In genomic region chr11:4797212-4797611, GRCh38 we compare ENCODE assay signal across 9 cellular contexts. TPM values are rescaled to one million over a fixed set of nuclear protein-coding genes. Genes with fewer than 3 reads are reported as not detected.
"Had no signal": no experiment of that assay in that cellular context is flagged by ENCODE, and none has a peak within 500 bp of the region (broad histone marks: within the 10 kb centered on the region; RNA-seq: fewer than 3 reads in every experiment).

No MANE protein-coding gene starts in this region.

- ATAC-seq: HepG2 had no signal

- DNase-seq: GM23248, GOT3, H9, HCEC 1CT had no signal

- H3K27ac ChIP-seq: GM23248, HL-60 had no signal

- H3K9ac ChIP-seq: GM23248 had no signal

- FAIRE-seq: H54, HepG2 had no signal

- H2AFZ ChIP-seq: GM23248 had no signal

- H3K4me3 ChIP-seq: GM23248 had no signal

RNA-seq across cellular contexts. Expression of gene OR52R1, which starts 7.0 kb away (rescaled TPM):
- total RNA-seq: GM23248, H9, HepG2, HT1080 had no signal
- polyA plus RNA-seq: GM23248, HepG2, IgD-negative memory B cell had no signal

RNA-seq across cellular contexts. Expression of gene OR51F2, which starts 23.9 kb away (rescaled TPM):
- total RNA-seq: GM23248, H9, HepG2, HT1080 had no signal
- polyA plus RNA-seq: GM23248, HepG2, IgD-negative memory B cell had no signal

RNA-seq across cellular contexts. Expression of gene OR51F1, which starts 27.5 kb away (rescaled TPM):
- total RNA-seq: GM23248, H9, HepG2, HT1080 had no signal
- polyA plus RNA-seq: GM23248, HepG2, IgD-negative memory B cell had no signal

RNA-seq across cellular contexts. Expression of gene OR51S1, which starts 51.8 kb away (rescaled TPM):
- total RNA-seq: GM23248, H9, HepG2, HT1080 had no signal
- polyA plus RNA-seq: GM23248, HepG2, IgD-negative memory B cell had no signal
